In genomic region chr7:66307591-66308215, GRCh38 we compare ENCODE assay signal across 1 cellular context.
TF ChIP-seq lines count a peak whose summit lies in the region.

No MANE protein-coding gene starts in this region.

TF ChIP-seq in HepG2, 621 proteins besides CTCF, POLR2A, EP300 and RAD21 (continued from another document and continues in another):
- TF ChIP-seq PRDM10 (CRISPR knock-in tag; IDR thresholded peaks at IDR 0.05; ENCODE audit: low read depth) (no peak), ARNTL (CRISPR knock-in tag; IDR thresholded peaks at IDR 0.05) (peak; percentile 65; the same call in 1 of the 2 replicates), ZNF549 (CRISPR knock-in tag; IDR thresholded peaks at IDR 0.05) (no peak), NR2F6 (IDR thresholded peaks at IDR 0.05) (peak; percentile 40; the same call in 1 of the 2 replicates), NR2F6 (CRISPR knock-in tag; IDR thresholded peaks at IDR 0.05) (peak; percentile 77), ZXDC (CRISPR knock-in tag; IDR thresholded peaks at IDR 0.05) (no peak), KAT2B (IDR thresholded peaks at IDR 0.05; ENCODE audit: borderline replicate concordance, low read depth, low read length) (no peak), MTERF4 (CRISPR knock-in tag; IDR thresholded peaks at IDR 0.05) (no peak), MXI1 (IDR thresholded peaks at IDR 0.05; ENCODE audit: borderline replicate concordance, low read depth, low read length) (peak; percentile 89; the same call in 1 of the 3 replicates), RXRB (CRISPR knock-in tag; IDR thresholded peaks at IDR 0.05; ENCODE audit: borderline replicate concordance) (peak; percentile 72), TRAFD1 (CRISPR knock-in tag; IDR thresholded peaks at IDR 0.05; ENCODE audit: borderline replicate concordance) (no peak), ZNF12 (CRISPR knock-in tag; IDR thresholded peaks at IDR 0.05) (0 out of 2 replicates have a peak, but pooled peaks have one; percentile 26), GMEB1 (CRISPR knock-in tag; IDR thresholded peaks at IDR 0.05; ENCODE audit: borderline replicate concordance) (peak; percentile 34; the same call in 1 of the 2 replicates), MLX (CRISPR knock-in tag; IDR thresholded peaks at IDR 0.05) (peak; percentile 83), ZBTB1 (CRISPR knock-in tag; IDR thresholded peaks at IDR 0.05; ENCODE audit: borderline replicate concordance) (no peak), SP5 (CRISPR knock-in tag; IDR thresholded peaks at IDR 0.05; ENCODE audit: borderline replicate concordance, low read depth) (no peak; the same call in 1 of the 2 replicates), HNF1A (IDR thresholded peaks at IDR 0.05; ENCODE audit: low read depth) (0 out of 2 replicates have a peak, but pooled peaks have one; percentile 32), HNF1A (CRISPR knock-in tag; IDR thresholded peaks at IDR 0.05; ENCODE audit: borderline replicate concordance) (peak; percentile 10; the same call in 1 of the 2 replicates), ISL2 (CRISPR knock-in tag; IDR thresholded peaks at IDR 0.05) (peak; percentile 64; the same call in 1 of the 2 replicates), ERF (CRISPR knock-in tag; IDR thresholded peaks at IDR 0.05) (peak; percentile 90), HMG20A (CRISPR knock-in tag; IDR thresholded peaks at IDR 0.05; ENCODE audit: borderline replicate concordance) (peak; percentile 75; the same call in 1 of the 2 replicates), ZNF598 (CRISPR knock-in tag; IDR thresholded peaks at IDR 0.05; ENCODE audit: borderline replicate concordance) (no peak), KDM3A (CRISPR knock-in tag; IDR thresholded peaks at IDR 0.05; ENCODE audit: low read depth) (peak; percentile 27; the same call in 1 of the 2 replicates), ZBTB25 (CRISPR knock-in tag; IDR thresholded peaks at IDR 0.05) (peak; percentile 33; the same call in 1 of the 2 replicates), NFE2L1 (CRISPR knock-in tag; IDR thresholded peaks at IDR 0.05; ENCODE audit: borderline replicate concordance) (no peak), HMGXB3 (CRISPR knock-in tag; IDR thresholded peaks at IDR 0.05; ENCODE audit: borderline replicate concordance) (peak; percentile 49; the same call in 1 of the 2 replicates), MAFK (conservative IDR thresholded peaks at IDR 0.05 in 1 of 2, IDR thresholded peaks at IDR 0.05 in 1 of 2; ENCODE audit: low read length in 2 of 2) (peak; percentile 55 to 65; a peak in 3 of 4 replicates), ZNF331 (CRISPR knock-in tag; IDR thresholded peaks at IDR 0.05) (peak; percentile 65), TEF (CRISPR knock-in tag; IDR thresholded peaks at IDR 0.05) (no peak), ZNF580 (CRISPR knock-in tag; IDR thresholded peaks at IDR 0.05; ENCODE audit: borderline replicate concordance, low read depth) (peak; percentile 82; the same call in 1 of the 2 replicates)
